In genomic region chr19:7926021-7926726, GRCh38 we compare ENCODE assay signal across 8 cellular contexts. TPM values are rescaled to one million over a fixed set of nuclear protein-coding genes. Genes with fewer than 3 reads are reported as not detected.
DNase-seq lines count a peak whose midpoint lies in the region; ATAC-seq and TF ChIP-seq lines count a peak whose summit lies in the region.

Gene CTXN1 (minus strand): TSS chr19:7926135. CDS start chr19:7925538, 597 bp downstream.

- peaks cover 60% of the 10 kb centered on the region for H3K36me3 ChIP-seq in MG63
- no peaks in the 10 kb centered on the region for H3K36me3 ChIP-seq in kidney epithelial cell (ENCODE audit: control insufficient read depth, insufficient read depth, low read length)

- TF ChIP-seq CTCF in cardiac fibroblast (IDR thresholded peaks at IDR 0.05; ENCODE audit: low read depth, low read length) (no peak), kidney epithelial cell (IDR thresholded peaks at IDR 0.05; ENCODE audit: insufficient read depth, low read length, poor library complexity, severe bottlenecking) (no peak)

- H3K4me3 ChIP-seq in MG63 (peak within 1 kb of the TSS; percentile 44), cardiac fibroblast (replicated peaks in 1 of 2; ENCODE audit: low read depth in 2 of 2, low read length in 2 of 2) (peak within 1 kb of the TSS; percentile 40 to 42), kidney epithelial cell (ENCODE audit: low read depth, low read length) (peak within 1 kb of the TSS; percentile 44)

- H3K9me3 ChIP-seq in MG63: no peaks in the 10 kb centered on the region

- H3K27me3 ChIP-seq in MG63: no peaks in the 10 kb centered on the region
- no peaks in the 10 kb centered on the region for H3K27me3 ChIP-seq in kidney epithelial cell (ENCODE audit: control insufficient read depth, insufficient read depth, low read length)

- ATAC-seq in HG02970 (IDR thresholded peaks at IDR 0.05; ENCODE audit: low FRiP score, unreplicated experiment): no peak

- DNase-seq in ELR (ENCODE audit: low read depth) (peak; percentile 65), MG63 (peak; percentile 78), cardiac fibroblast (ENCODE audit: low read depth in 2 of 2) (peak; percentile 44 to 60), kidney epithelial cell (ENCODE audit: low read depth) (no peak), globus pallidus (ENCODE audit: low spot score) (no peak)
- DNase-seq in activated CD4-positive, CD25-positive, alpha-beta regulatory T cell (lab: John Stamatoyannopoulos, UW): peak; percentile 57 to 69 (median 62)
- DNase-seq in stimulated activated CD4-positive, alpha-beta T cell treated with anti-CD3 and anti-CD28 coated beads, Interleukin-1b, Interleukin-23, amount 100 ng/mL, for 1 hour (ENCODE audit: low read depth in 2 of 2): peak; percentile 50 to 81

RNA-seq across cellular contexts. Expression of gene CTXN1, which starts in this region (rescaled TPM):
- 8.5 and 16.2 TPM in 2 replicates for total RNA-seq in MG63 (2014; rRNA removed; shearing (Covaris generic); ENCODE audit: low replicate concordance)
- 15.7 and 16.1 TPM in 2 replicates for total RNA-seq in kidney epithelial cell

Comparison
In these comparisons a context has a peak if more than half of its experiments do, and no peak if none do; other contexts are left out.
1. DNase-seq: peak in ELR (single experiment), MG63 (single experiment), activated CD4-positive, CD25-positive, alpha-beta regulatory T cell (4 of 4), cardiac fibroblast (2 of 2) and stimulated activated CD4-positive, alpha-beta T cell treated with anti-CD3 and anti-CD28 coated beads, Interleukin-1b, Interleukin-23, amount 100 ng/mL, for 1 hour (2 of 2); none in kidney epithelial cell (single experiment) and globus pallidus (single experiment).
2. Peak in every context shown above with its lines, with median percentiles within 50 percentile points of each other: H3K4me3 ChIP-seq.